10 cellular contexts compared by ENCODE assay signal in the genomic region with DNA sequence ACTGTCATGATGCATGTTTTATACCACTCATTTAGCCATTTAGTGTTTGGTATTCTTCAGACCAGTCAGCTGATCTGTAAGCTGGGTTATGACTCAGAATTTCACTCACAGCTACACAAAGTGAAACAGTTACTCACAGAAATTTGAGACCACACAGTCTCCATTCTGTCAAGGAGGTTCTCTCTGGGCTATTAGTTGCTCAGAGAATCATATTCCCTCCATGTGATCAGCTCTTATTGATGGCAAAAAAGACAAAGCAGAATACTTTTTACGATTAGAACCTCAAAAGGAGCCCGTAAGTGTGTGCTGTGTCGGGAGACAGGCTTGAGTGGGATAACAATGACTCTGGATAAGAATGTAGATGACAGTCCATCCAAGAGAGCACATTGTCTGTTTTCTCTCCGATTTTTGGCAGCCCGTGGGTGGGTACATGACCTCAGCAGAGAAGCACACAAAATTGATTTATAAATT.
DNase-seq lines count a peak whose midpoint lies in the region; ATAC-seq, FAIRE-seq and TF ChIP-seq lines count a peak whose summit lies in the region.
"Had no signal": no experiment of that assay in that cellular context is flagged by ENCODE, and none has a peak within 500 bp of the region (broad histone marks: within the 10 kb centered on the region; RNA-seq: fewer than 3 reads in every experiment).

No MANE protein-coding gene starts in this region.

- 66% methylated on average over 5 of the region's 5 CpGs for WGBS in suprapubic skin

- peak; percentile 68 for DNase-seq in COLO829 (ENCODE audit: low spot score)
- DNase-seq in bronchial epithelial cell (ENCODE audit: low read depth), result peak; percentile 84
- DNase-seq in SW480 (ENCODE audit: low spot score), result no peak
- no peak for DNase-seq in NCI-H2196 (lab: John Stamatoyannopoulos, UW; ENCODE audit: unreplicated experiment)
- DNase-seq in suprapubic skin (ENCODE audit: low spot score in 2 of 2), result no peak
- no peak for DNase-seq in stimulated activated CD4-positive, alpha-beta T cell treated with anti-CD3 and anti-CD28 coated beads, Interleukin-4, amount 100 ng/mL, for 24 hours
- DNase-seq: CD8-positive, alpha-beta memory T cell had no signal

- TF ChIP-seq EP300 in suprapubic skin (IDR thresholded peaks at IDR 0.05), result no peak

- H3K4me3 ChIP-seq in bronchial epithelial cell (ENCODE audit: low read depth, low read length), result no peak overlapping the region
- H3K4me3 ChIP-seq in suprapubic skin, result no peak overlapping the region

- no peaks in the 10 kb centered on the region for H3K9me3 ChIP-seq in suprapubic skin

- H3K27ac ChIP-seq in suprapubic skin, result no peak overlapping the region
- H3K27ac ChIP-seq: epithelial cell of prostate had no signal

- no peaks in the 10 kb centered on the region for H3K4me1 ChIP-seq in suprapubic skin

- H3K27me3 ChIP-seq in bronchial epithelial cell (ENCODE audit: control insufficient read depth, insufficient read depth, low read length) (no peaks in the 10 kb centered on the region), suprapubic skin (no peaks in the 10 kb centered on the region)

- TF ChIP-seq CTCF in bronchial epithelial cell (IDR thresholded peaks at IDR 0.05; ENCODE audit: insufficient read depth, low read length, severe bottlenecking) (no peak), suprapubic skin (IDR thresholded peaks at IDR 0.05) (no peak)

- no peak for TF ChIP-seq POLR2A in suprapubic skin (IDR thresholded peaks at IDR 0.05)

- no peak for FAIRE-seq in bronchial epithelial cell (lab: Jason Lieb, UNC)

- H3K36me3 ChIP-seq in bronchial epithelial cell (ENCODE audit: control insufficient read depth, insufficient read depth, low read length) (no peaks in the 10 kb centered on the region), suprapubic skin (no peaks in the 10 kb centered on the region)

- ATAC-seq in GM21360 (IDR thresholded peaks at IDR 0.05; ENCODE audit: unreplicated experiment), result peak; percentile 98
- peak; percentile 99 for ATAC-seq in HG03175 (IDR thresholded peaks at IDR 0.05; ENCODE audit: unreplicated experiment)

Comparison
In these comparisons a context has a peak if more than half of its experiments do, and no peak if none do; other contexts are left out.
1. DNase-seq: peak in COLO829 (single experiment) and bronchial epithelial cell (single experiment); none in SW480 (single experiment), NCI-H2196 (single experiment), suprapubic skin (0 of 2) and stimulated activated CD4-positive, alpha-beta T cell treated with anti-CD3 and anti-CD28 coated beads, Interleukin-4, amount 100 ng/mL, for 24 hours (single experiment).